In genomic region chr13:44128522-44128921, GRCh38 we compare ENCODE assay signal across 20 cellular contexts.
DNase-seq lines count a peak whose midpoint lies in the region; ATAC-seq, FAIRE-seq and TF ChIP-seq lines count a peak whose summit lies in the region.
"Had no signal": no experiment of that assay in that cellular context is flagged by ENCODE, and none has a peak within 500 bp of the region (broad histone marks: within the 10 kb centered on the region; RNA-seq: fewer than 3 reads in every experiment).

No MANE protein-coding gene starts in this region.

- H3K4me2 ChIP-seq in astrocyte (ENCODE audit: low read length) = peak overlapping the region; percentile 9

- H3K4me3 Mint-ChIP-seq in astrocyte (ENCODE audit: unreplicated experiment) = no peak overlapping the region
- no peak overlapping the region for H3K4me3 Mint-ChIP-seq in activated T-cell treated with anti-CD3 and anti-CD28 coated beads, Interleukin-2, amount 50 U/mL, for 72 hours
- H3K4me3 Mint-ChIP-seq: CD4-positive, alpha-beta memory T cell; naive thymus-derived CD8-positive, alpha-beta T cell had no signal

- no peak overlapping the region for H3K27ac ChIP-seq in astrocyte (ENCODE audit: low read depth, low read length)
- H3K27ac ChIP-seq: epithelial cell of prostate, left lung, prostate gland had no signal

- peaks cover 9% of the 10 kb centered on the region for H3K4me1 ChIP-seq in astrocyte (ENCODE audit: insufficient read depth, low read length)
- H3K4me1 ChIP-seq: prostate gland had no signal

- TF ChIP-seq CTCF in astrocyte (IDR thresholded peaks at IDR 0.05; ENCODE audit: insufficient read depth, low read depth, low read length) = no peak

- H3K36me3 Mint-ChIP-seq in astrocyte (ENCODE audit: low read depth, unreplicated experiment) = no peaks in the 10 kb centered on the region
- peaks cover 0 to 2% of the 10 kb centered on the region in 2 donors for H3K36me3 Mint-ChIP-seq in activated T-cell treated with anti-CD3 and anti-CD28 coated beads, Interleukin-2, amount 50 U/mL, for 72 hours (ENCODE audit: insufficient read depth in 2 of 2)
- H3K36me3 Mint-ChIP-seq: CD4-positive, alpha-beta memory T cell had no signal

- no peaks in the 10 kb centered on the region for H3K9me3 Mint-ChIP-seq in astrocyte (ENCODE audit: unreplicated experiment)
- H3K9me3 Mint-ChIP-seq in activated T-cell treated with anti-CD3 and anti-CD28 coated beads, Interleukin-2, amount 50 U/mL, for 72 hours = peaks cover 0 to 7% of the 10 kb centered on the region in 2 donors

- in situ Hi-C loops in KBM-7 (cut with MboI; ENCODE audit: low pct_unique_long_range_greater_than_20kb, low sequenced_read_pairs) = no loop called here

- H2AFZ ChIP-seq in astrocyte (ENCODE audit: low read depth, low read length) = no peak overlapping the region

- peaks cover 5% of the 10 kb centered on the region for H3K4me1 Mint-ChIP-seq in astrocyte (ENCODE audit: low read depth, unreplicated experiment)
- no peaks in the 10 kb centered on the region for H3K4me1 Mint-ChIP-seq in activated T-cell treated with anti-CD3 and anti-CD28 coated beads, Interleukin-2, amount 50 U/mL, for 72 hours (ENCODE audit: low read depth)
- H3K4me1 Mint-ChIP-seq: CD4-positive, alpha-beta memory T cell; naive thymus-derived CD8-positive, alpha-beta T cell had no signal

- no peak overlapping the region for H3K27ac Mint-ChIP-seq in astrocyte (ENCODE audit: unreplicated experiment)
- no peak overlapping the region for H3K27ac Mint-ChIP-seq in activated T-cell treated with anti-CD3 and anti-CD28 coated beads, Interleukin-2, amount 50 U/mL, for 72 hours
- H3K27ac Mint-ChIP-seq: CD4-positive, alpha-beta memory T cell; naive thymus-derived CD8-positive, alpha-beta T cell had no signal

- H3K79me2 ChIP-seq in astrocyte (ENCODE audit: insufficient read depth, low read length) = no peaks in the 10 kb centered on the region

- H3K9me3 ChIP-seq in astrocyte (ENCODE audit: insufficient read depth, low read depth, low read length) = no peaks in the 10 kb centered on the region
- H3K9me3 ChIP-seq: prostate gland had no signal

- H3K9ac ChIP-seq in astrocyte (ENCODE audit: low read length) = no peak overlapping the region

- no peaks in the 10 kb centered on the region for H4K20me1 ChIP-seq in astrocyte (ENCODE audit: insufficient read depth, low read length)

- H3K27me3 ChIP-seq in astrocyte (ENCODE audit: insufficient read depth, low read length) = no peaks in the 10 kb centered on the region
- H3K27me3 ChIP-seq: left lung had no signal

- H3K27me3 Mint-ChIP-seq in astrocyte (ENCODE audit: low read depth, unreplicated experiment) = peaks cover 2% of the 10 kb centered on the region
- H3K27me3 Mint-ChIP-seq in activated T-cell treated with anti-CD3 and anti-CD28 coated beads, Interleukin-2, amount 50 U/mL, for 72 hours (ENCODE audit: low read depth) = peaks cover 20% of the 10 kb centered on the region

- H3K36me3 ChIP-seq in astrocyte (ENCODE audit: insufficient read depth, low read length) = no peaks in the 10 kb centered on the region
- H3K36me3 ChIP-seq: left lung, prostate gland had no signal

- no peak overlapping the region for H3K4me3 ChIP-seq in astrocyte (ENCODE audit: insufficient read depth, low read depth, low read length)
- H3K4me3 ChIP-seq: left lung, prostate gland had no signal

- ATAC-seq in left cardiac atrium = peak; percentile 77 to 85
- no peak for ATAC-seq in HG02970 (IDR thresholded peaks at IDR 0.05; ENCODE audit: low FRiP score, unreplicated experiment)
- no peak for ATAC-seq in activated T-cell treated with anti-CD3 and anti-CD28 coated beads, Interleukin-2, amount 50 U/mL, for 72 hours (replicated peaks in 1 of 2)
- ATAC-seq: left lung; naive thymus-derived CD8-positive, alpha-beta T cell had no signal

- DNase-seq in GM03348 (ENCODE audit: low spot score) = peak; percentile 50
- DNase-seq in astrocyte (ENCODE audit: low read depth) = peak; percentile 47
- DNase-seq in left cardiac atrium = peak; percentile 35
- DNase-seq in superior temporal gyrus (ENCODE audit: extremely low spot score) = peak; percentile 69
- no peak for DNase-seq in NCI-H774 (lab: John Stamatoyannopoulos, UW)
- no peak for DNase-seq in KBM-7
- DNase-seq in activated T-cell treated with anti-CD3 and anti-CD28 coated beads, Interleukin-2, amount 50 U/mL, for 72 hours = no peak
- DNase-seq: activated CD4-positive, CD25-positive, alpha-beta regulatory T cell; activated effector memory CD4-positive, alpha-beta T cell treated with anti-CD3 and anti-CD28 coated beads, Interleukin-2, amount 50 U/mL, for 16 hours; aorta; CD4-positive, alpha-beta memory T cell; cortex of kidney; H7; left lung; naive thymus-derived CD8-positive, alpha-beta T cell; NCI-H748 treated with DMSO at 0.1 percent for 48 hours had no signal

- intact Hi-C loops in left cardiac atrium (cut with DNase I) = no loop called here

- no peak for FAIRE-seq in astrocyte (lab: Jason Lieb, UNC)
- FAIRE-seq: GM12891 had no signal

Comparison
In these comparisons a context has a peak if more than half of its experiments do, and no peak if none do; other contexts are left out.
1. DNase-seq: peak in GM03348 (single experiment), astrocyte (single experiment), left cardiac atrium (single experiment) and superior temporal gyrus (single experiment); none in NCI-H774 (single experiment), KBM-7 (single experiment) and activated T-cell treated with anti-CD3 and anti-CD28 coated beads, Interleukin-2, amount 50 U/mL, for 72 hours (0 of 2).
2. ATAC-seq: peak in left cardiac atrium (2 of 2); none in HG02970 (single experiment) and activated T-cell treated with anti-CD3 and anti-CD28 coated beads, Interleukin-2, amount 50 U/mL, for 72 hours (0 of 2).